34 cellular contexts compared by ENCODE assay signal in the genomic region with DNA sequence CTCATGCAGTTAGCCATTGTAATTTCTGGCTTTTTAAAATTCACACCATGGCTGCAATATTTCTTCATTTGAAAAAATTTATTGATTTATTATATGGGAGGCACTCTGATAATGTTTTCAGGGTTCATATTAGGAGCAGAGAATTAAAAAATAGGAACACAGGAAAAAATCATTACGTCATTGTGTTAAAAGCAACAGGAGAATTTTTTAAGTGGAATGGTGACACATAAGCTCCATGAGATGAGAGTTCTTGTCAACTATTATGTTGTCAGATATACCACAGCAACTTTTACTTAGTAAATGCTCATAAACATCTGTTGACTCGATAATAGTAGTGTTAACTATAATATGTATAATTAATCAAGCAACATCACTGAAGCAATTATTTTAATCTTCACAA.
"Had no signal": no experiment of that assay in that cellular context is flagged by ENCODE, and none has a peak within 500 bp of the region (broad histone marks: within the 10 kb centered on the region; RNA-seq: fewer than 3 reads in every experiment).

No MANE protein-coding gene starts in this region.

- H3K4me1 ChIP-seq: adrenal gland, ascending aorta, body of pancreas, breast epithelium had no signal

- ATAC-seq: activated naive CD4-positive, alpha-beta T cell treated with anti-CD3 and anti-CD28 coated beads, Interleukin-2, amount 50 U/mL, for 72 hours; activated naive CD8-positive, alpha-beta T cell treated with anti-CD3 and anti-CD28 coated beads, Interleukin-2, amount 50 U/mL, for 24 hours; activated T-cell treated with anti-CD3 and anti-CD28 coated beads, Interleukin-2, amount 50 U/mL, for 4 hours; activated T-cell treated with anti-CD3 and anti-CD28 coated beads, Interleukin-2, amount 50 U/mL, for 72 hours; activated T-helper 17 cell treated with anti-CD3 and anti-CD28 coated beads, Interleukin-2, amount 50 U/mL, for 72 hours; body of pancreas had no signal

- H3K9me3 ChIP-seq: adrenal gland, ascending aorta, body of pancreas, breast epithelium had no signal

- H3K27me3 ChIP-seq: adrenal gland, ascending aorta, body of pancreas, brain microvascular endothelial cell, breast epithelium, cardiac muscle cell had no signal

- H3K4me3 ChIP-seq: adrenal gland, ascending aorta, body of pancreas, breast epithelium, cardiac muscle cell had no signal

- DNase-seq: activated effector memory CD4-positive, alpha-beta T cell treated with anti-CD3 and anti-CD28 coated beads, Interleukin-2, amount 50 U/mL, for 16 hours; activated effector memory CD4-positive, alpha-beta T cell treated with Interleukin-2 at 50 U/mL for 16 hours; activated gamma-delta T cell; activated gamma-delta T cell treated with Interleukin-2 at 50 U/mL for 16 hours; activated naive CD4-positive, alpha-beta T cell; activated naive CD4-positive, alpha-beta T cell treated with anti-CD3 and anti-CD28 coated beads for 36 hours; activated naive CD4-positive, alpha-beta T cell treated with anti-CD3 and anti-CD28 coated beads, Interleukin-2, amount 10 ng/mL, durations not matched to agents 7 days and 5 days; activated naive CD4-positive, alpha-beta T cell treated with anti-CD3 and anti-CD28 coated beads, Interleukin-2, amount 50 U/mL, for 16 hours; activated naive CD4-positive, alpha-beta T cell treated with Interleukin-2 at 50 U/mL for 16 hours; activated naive CD8-positive, alpha-beta T cell treated with anti-CD3 and anti-CD28 coated beads for 36 hours; activated naive CD8-positive, alpha-beta T cell treated with anti-CD3 and anti-CD28 coated beads, Interleukin-2, amount 10 ng/mL, durations not matched to agents 7 days and 5 days; activated naive CD8-positive, alpha-beta T cell treated with anti-CD3 and anti-CD28 coated beads, Interleukin-2, amount 50 U/mL, for 24 hours; activated T-cell treated with anti-CD3 and anti-CD28 coated beads, Interleukin-2, amount 50 U/mL, for 1 hour; activated T-cell treated with anti-CD3 and anti-CD28 coated beads, Interleukin-2, amount 50 U/mL, for 24 hours; activated T-cell treated with anti-CD3 and anti-CD28 coated beads, Interleukin-2, amount 50 U/mL, for 4 hours; activated T-cell treated with anti-CD3 and anti-CD28 coated beads, Interleukin-2, amount 50 U/mL, for 48 hours; activated T-cell treated with anti-CD3 and anti-CD28 coated beads, Interleukin-2, amount 50 U/mL, for 72 hours; adrenal gland; amniotic stem cell; amygdala; anterior cingulate cortex; aorta; body of pancreas; brain microvascular endothelial cell; caudate nucleus; central memory CD4-positive, alpha-beta T cell; cerebellar nuclear complex had no signal

- FAIRE-seq: astrocyte, bronchial epithelial cell had no signal

- H3K27ac ChIP-seq: adrenal gland, ascending aorta, body of pancreas, brain microvascular endothelial cell, breast epithelium, cardiac muscle cell had no signal

- H3K36me3 ChIP-seq: adrenal gland, ascending aorta, brain microvascular endothelial cell, breast epithelium, cardiac muscle cell had no signal
